ENCODE assay signal across 32 cellular contexts in genomic region chr2:231556981-231557380, GRCh38. TPM values are rescaled to one million over a fixed set of nuclear protein-coding genes. Genes with fewer than 3 reads are reported as not detected.
DNase-seq lines count a peak whose midpoint lies in the region; ATAC-seq and TF ChIP-seq lines count a peak whose summit lies in the region.
"Had no signal": no experiment of that assay in that cellular context is flagged by ENCODE, and none has a peak within 500 bp of the region (broad histone marks: within the 10 kb centered on the region; RNA-seq: fewer than 3 reads in every experiment).

No MANE protein-coding gene starts in this region.

- peak overlapping the region; percentile 100 for H3K4me2 ChIP-seq in BLaER1

- peak overlapping the region; percentile 52 for H3K9ac ChIP-seq in BLaER1

- 62 to 82% (median 77%) methylated on average over 3 to 7 of the region's 7 CpGs for WGBS in spleen, 5 donors

- H3K4me3 ChIP-seq in BLaER1 (no peak overlapping the region; the same call in 1 of the 2 replicates), lower lobe of right lung (no peak overlapping the region), spleen (no peak overlapping the region)
- H3K4me3 ChIP-seq: GM12878, K562, MG63, ovary, skin epidermis, thyroid gland had no signal

- no peak for TF ChIP-seq CTCF in lower lobe of right lung (IDR thresholded peaks at IDR 0.05)
- TF ChIP-seq CTCF in spleen (IDR thresholded peaks at IDR 0.05 in 8 of 11, conservative IDR thresholded peaks at IDR 0.05 in 3 of 11) = no peak

- H3K4me1 ChIP-seq in BLaER1 (peaks cover 47% of the 10 kb centered on the region), lower lobe of right lung (peaks cover 24% of the 10 kb centered on the region), spleen (peaks cover 0 to 49% (median 30%) of the 10 kb centered on the region in 6 donors)
- H3K4me1 ChIP-seq: BE2C had no signal

- DNase-seq in lower lobe of right lung = peak; percentile 30
- DNase-seq in spleen = peak; percentile 71
- DNase-seq in DMS53 (lab: John Stamatoyannopoulos, UW) = no peak
- no peak for DNase-seq in islet precursor cell
- DNase-seq in NCI-H2081 (lab: John Stamatoyannopoulos, UW) = no peak
- DNase-seq: ACHN; activated CD4-positive, alpha-beta T cell treated with anti-CD3 and anti-CD28 coated beads for 1 hour; activated CD8-positive, alpha-beta T cell treated with anti-CD3 and anti-CD28 coated beads for 36 hours; BE2C; effector memory CD4-positive, alpha-beta T cell; HFFc6; MG63; naive B cell; NCI-H1417; NCI-H2029; NCI-H526 treated with DMSO at 0.1 percent for 48 hours; SIG-M5; stimulated activated naive CD8-positive, alpha-beta T cell treated with anti-CD3 and anti-CD28 coated beads, Interleukin-15, Interleukin-2, amounts not matched to agents 100 U/mL and 50 U/mL, for 24 hours; thyroid gland had no signal

- TF ChIP-seq POLR2A in spleen (IDR thresholded peaks at IDR 0.05) = no peak

- H3K9me3 ChIP-seq in BLaER1 (peaks cover 16% of the 10 kb centered on the region), KOPT-K1 (ENCODE audit: insufficient read depth, low read length, poor library complexity, severe bottlenecking) (peaks cover 16% of the 10 kb centered on the region), lower lobe of right lung (peaks cover 11% of the 10 kb centered on the region), spleen (peaks cover 0 to 17% (median 14%) of the 10 kb centered on the region in 8 donors)
- H3K9me3 ChIP-seq: BE2C, ovary, thyroid gland had no signal

- intact Hi-C loops in lower lobe of right lung (cut with DNase I) = no loop called here
- intact Hi-C loops in spleen (cut with DNase I; ENCODE audit: low total_unique reads) = loop anchor here (5.0 kb wide), 1 partner anchor 40 kb away; no protein-coding TSS in a partner anchor

- H3K36me3 ChIP-seq in BLaER1 (peaks cover 4% of the 10 kb centered on the region; the same call in 1 of the 2 replicates), KOPT-K1 (ENCODE audit: insufficient read depth, low read length) (no peaks in the 10 kb centered on the region), lower lobe of right lung (no peaks in the 10 kb centered on the region), spleen (no peaks in the 10 kb centered on the region)
- H3K36me3 ChIP-seq: BE2C, MG63, ovary, thyroid gland had no signal

- H3K27ac ChIP-seq in BLaER1 (peak overlapping the region; percentile 82), KOPT-K1 (ENCODE audit: low read depth, low read length, poor library complexity, severe bottlenecking) (peak overlapping the region; percentile 63), lower lobe of right lung (peak overlapping the region; percentile 62), spleen (peak overlapping the region in 4 of 8 donors; percentile 15 to 81 (median 70))
- H3K27ac ChIP-seq: thyroid gland had no signal

- no peaks in the 10 kb centered on the region for H3K27me3 ChIP-seq in BLaER1
- no peaks in the 10 kb centered on the region for H3K27me3 ChIP-seq in lower lobe of right lung (ENCODE audit: low read depth)
- no peaks in the 10 kb centered on the region for H3K27me3 ChIP-seq in spleen (replicated peaks in 1 of 7)
- H3K27me3 ChIP-seq: BE2C, MG63, ovary, thyroid gland had no signal

- peak in 1 of 2 donors; percentile 4 for ATAC-seq in lower lobe of right lung
- no peak for ATAC-seq in GM18502 (IDR thresholded peaks at IDR 0.05; ENCODE audit: poor library complexity, unreplicated experiment)

- no peaks in the 10 kb centered on the region for H4K20me1 ChIP-seq in BLaER1

RNA-seq across cellular contexts. Expression of gene NMUR1, which starts 26.7 kb away (rescaled TPM):
- total RNA-seq in lower lobe of right lung (4.4 TPM), spleen (1 to 10 TPM in 6 of 7 donors, under 1 TPM in 1; 0.79 to 6.2 (median 3.1) TPM)
- 1 to 10 TPM in 1 of 3 donors, under 1 TPM in 2; 0.32 to 1.0 (median 0.83) TPM for polyA plus RNA-seq in spleen
- total RNA-seq: bronchial epithelial cell, epithelial cell of proximal tubule, HFFc6 had no signal

RNA-seq across cellular contexts. Expression of gene TEX44, which starts 35.7 kb away (rescaled TPM):
- total RNA-seq in lower lobe of right lung (not detected), spleen (not detected)
- not detected for polyA plus RNA-seq in spleen
- total RNA-seq: activated CD8-positive, alpha-beta T cell treated with anti-CD3 and anti-CD28 coated beads for 36 hours; activated T-helper 17 cell treated with anti-CD3 and anti-CD28 coated beads, Interleukin-2, amount 50 U/mL, for 72 hours; bronchial epithelial cell; epithelial cell of proximal tubule; GM12878; H1; HFFc6; K562; left lobe of liver; ovary; renal cortical epithelial cell had no signal
- polyA plus RNA-seq: GM12878, H1, K562, ovary had no signal

Comparison
In these comparisons a context has a peak if more than half of its experiments do, and no peak if none do; other contexts are left out.
1. DNase-seq: peak in lower lobe of right lung (single experiment) and spleen (single experiment); none in DMS53 (single experiment), islet precursor cell (single experiment) and NCI-H2081 (0 of 2).